Comparison of ENCODE assay signal across 8 cellular contexts in genomic region chrX:40083120-40083978, GRCh38. TPM values are rescaled to one million over a fixed set of nuclear protein-coding genes. Genes with fewer than 3 reads are reported as not detected.
DNase-seq lines count a peak whose midpoint lies in the region; ATAC-seq and TF ChIP-seq lines count a peak whose summit lies in the region.

No MANE protein-coding gene starts in this region.

- intact Hi-C loops in CD4-positive, alpha-beta T cell (cut with DNase I, micrococcal nuclease) = loop anchor here in 1 of 2 experiments (10.0 kb wide), 1 partner anchor 79 kb away; no protein-coding TSS in a partner anchor
- intact Hi-C loops in natural killer cell (cut with micrococcal nuclease) = loop anchor here (10.0 kb wide), 1 partner anchor 269 kb away; no protein-coding TSS in a partner anchor

- peaks cover 58% of the 10 kb centered on the region for H3K4me1 Mint-ChIP-seq in CD4-positive, alpha-beta T cell (ENCODE audit: low read depth)
- H3K4me1 Mint-ChIP-seq in endodermal cell (peaks cover 69% of the 10 kb centered on the region), natural killer cell (peaks cover 19 to 22% of the 10 kb centered on the region in 2 donors)

- H3K9ac ChIP-seq in endodermal cell (ENCODE audit: extremely low read depth, low read length, poor library complexity, severe bottlenecking) = no peak overlapping the region

- peak; percentile 51 for ATAC-seq in CD4-positive, alpha-beta T cell (ENCODE audit: poor library complexity)
- ATAC-seq in natural killer cell = peak in 2 of 3 donors; percentile 57 to 72
- no peak for ATAC-seq in GM18873 (IDR thresholded peaks at IDR 0.05; ENCODE audit: low FRiP score, unreplicated experiment)

- H3K36me3 ChIP-seq in endodermal cell (ENCODE audit: control insufficient read depth, insufficient read depth, low read length) = no peaks in the 10 kb centered on the region

- H3K36me3 Mint-ChIP-seq in CD4-positive, alpha-beta T cell (ENCODE audit: low read depth) = peaks cover 4% of the 10 kb centered on the region
- H3K36me3 Mint-ChIP-seq in endodermal cell (ENCODE audit: low read depth) (peaks cover 5% of the 10 kb centered on the region), natural killer cell (no peaks in the 10 kb centered on the region)

- POLR2A ChIA-PET in CD4-positive, alpha-beta T cell (lab: Charles Lee) = interaction anchor here (2.5 kb wide), 1 partner anchor 14 kb away, joined by 13 read pairs; the partner anchor contains the start of gene BCOR

- peak overlapping the region; percentile 89 for H3K4me3 Mint-ChIP-seq in CD4-positive, alpha-beta T cell
- peak overlapping the region; percentile 51 for H3K4me3 Mint-ChIP-seq in endodermal cell
- H3K4me3 Mint-ChIP-seq in natural killer cell = peak overlapping the region; percentile 73

- WGBS in endodermal cell (ENCODE audit: insufficient coverage in 1 of 2, insufficient read length in 1 of 2), 2 experiments = 7% methylated on average over 42 of the region's 61 CpGs; no CpG with 5 or more reads in 1 of the 2 experiments

- H3K27me3 ChIP-seq in CD4-positive, alpha-beta T cell (ENCODE audit: control insufficient read depth, insufficient read depth, low read length) = no peaks in the 10 kb centered on the region
- no peaks in the 10 kb centered on the region for H3K27me3 ChIP-seq in endodermal cell (ENCODE audit: control insufficient read depth, insufficient read depth, low read length, poor library complexity, severe bottlenecking)

- H3K27ac ChIP-seq in CD4-positive, alpha-beta T cell (ENCODE audit: low read depth, low read length) = no peak overlapping the region
- no peak overlapping the region for H3K27ac ChIP-seq in endodermal cell (ENCODE audit: low read depth, low read length)

- H3K27me3 Mint-ChIP-seq in CD4-positive, alpha-beta T cell = no peaks in the 10 kb centered on the region
- H3K27me3 Mint-ChIP-seq in endodermal cell (ENCODE audit: insufficient read depth) (peaks cover 63% of the 10 kb centered on the region), natural killer cell (ENCODE audit: low read depth in 2 of 2) (peaks cover 4 to 22% of the 10 kb centered on the region in 2 donors)

- H3K9me3 ChIP-seq in CD4-positive, alpha-beta T cell (ENCODE audit: control insufficient read depth, low read length) = no peaks in the 10 kb centered on the region
- no peaks in the 10 kb centered on the region for H3K9me3 ChIP-seq in endodermal cell (ENCODE audit: control insufficient read depth, low read length)

- peaks cover 11% of the 10 kb centered on the region for H3K4me1 ChIP-seq in endodermal cell (ENCODE audit: control insufficient read depth, insufficient read depth, low read length)

- peak overlapping the region; percentile 70 for H3K4me3 ChIP-seq in endodermal cell (ENCODE audit: low read length)

- H3K27ac Mint-ChIP-seq in CD4-positive, alpha-beta T cell = peak overlapping the region; percentile 36
- H3K27ac Mint-ChIP-seq in endodermal cell (no peak overlapping the region), natural killer cell (peak overlapping the region in 1 of 2 donors; percentile 69)

- no peaks in the 10 kb centered on the region for H3K9me3 Mint-ChIP-seq in CD4-positive, alpha-beta T cell
- H3K9me3 Mint-ChIP-seq in endodermal cell (peaks cover 15% of the 10 kb centered on the region), natural killer cell (no peaks in the 10 kb centered on the region)

- CTCF ChIA-PET in CD4-positive, alpha-beta T cell (lab: Charles Lee) = no interaction called here

- no peak for TF ChIP-seq CTCF in CD4-positive, alpha-beta T cell (IDR thresholded peaks at IDR 0.05)
- TF ChIP-seq CTCF in endodermal cell (conservative IDR thresholded peaks at IDR 0.05) = peak; percentile 51
- no peak for TF ChIP-seq CTCF in natural killer cell (IDR thresholded peaks at IDR 0.05)

- DNase-seq in CD4-positive, alpha-beta T cell = no peak
- peak; percentile 17 for DNase-seq in NCI-H69 (lab: John Stamatoyannopoulos, UW)
- DNase-seq in endodermal cell = peak; percentile 86
- no peak for DNase-seq in natural killer cell
- no peak for DNase-seq in medulla oblongata (ENCODE audit: extremely low spot score)
- no peak for DNase-seq in NCI-H1436 treated with DMSO at 0.1 percent for 48 hours (lab: John Stamatoyannopoulos, UW)
- DNase-seq in DMS 273 (lab: John Stamatoyannopoulos, UW; ENCODE audit: unreplicated experiment) = no peak

RNA-seq across cellular contexts. Expression of gene BCOR, which starts 14.4 kb away (rescaled TPM):
- total RNA-seq in CD4-positive, alpha-beta T cell = 10 to 100 TPM; 26.1 to 26.3 TPM
- 10 to 100 TPM; 31.3 to 37.9 TPM for total RNA-seq in endodermal cell
- polyA plus RNA-seq in endodermal cell (2013, experiment 1 of 2) = 31.8 TPM
- 30.2 TPM for polyA plus RNA-seq in endodermal cell (2013, experiment 2 of 2)
- total RNA-seq in natural killer cell = 10 to 100 TPM; 20.0 to 35.2 (median 29.2) TPM

Comparison
In these comparisons a context has a peak if more than half of its experiments do, and no peak if none do; other contexts are left out.
1. DNase-seq: peak in NCI-H69 (single experiment) and endodermal cell (single experiment); none in CD4-positive, alpha-beta T cell (0 of 10), natural killer cell (single experiment), medulla oblongata (single experiment), NCI-H1436 treated with DMSO at 0.1 percent for 48 hours (single experiment) and DMS 273 (single experiment).
2. Peak in every context shown above with its lines, with median percentiles within 50 percentile points of each other: H3K4me3 Mint-ChIP-seq.